ENCODE assay signal across 8 cellular contexts in the genomic region with DNA sequence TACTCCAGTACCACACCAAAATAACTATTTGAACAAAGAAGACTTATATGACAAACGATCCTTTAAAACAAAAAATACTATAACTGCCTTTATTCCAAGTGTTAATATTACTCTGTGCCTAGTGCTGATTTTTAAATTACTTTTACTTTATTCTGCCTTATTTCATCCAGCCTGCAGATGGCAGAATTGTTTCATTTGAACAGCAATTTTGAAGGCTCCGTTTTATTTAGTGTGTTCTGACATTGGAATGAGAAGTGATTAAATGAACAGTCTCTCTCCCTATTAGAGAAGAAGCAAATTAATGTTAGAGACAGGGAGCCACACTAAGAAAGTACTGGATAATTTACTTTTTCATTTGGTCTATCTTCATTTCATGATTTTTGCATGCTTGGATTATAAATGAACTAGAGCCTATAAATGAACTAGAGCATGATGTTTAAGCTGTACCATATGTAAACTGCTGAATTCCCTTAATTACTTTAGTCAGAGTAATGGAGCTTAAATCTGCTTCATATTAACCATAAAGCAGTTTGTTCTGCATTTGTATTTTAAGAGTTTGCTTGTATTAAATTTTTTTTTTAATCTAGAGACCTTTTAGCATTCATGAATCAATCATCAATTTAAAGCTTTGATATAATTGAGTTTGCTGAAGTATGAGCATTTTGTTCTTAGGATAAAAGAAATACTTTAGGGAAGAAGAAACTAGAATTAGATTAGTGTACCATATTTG. TPM values are rescaled to one million over a fixed set of nuclear protein-coding genes. Genes with fewer than 3 reads are reported as not detected.
DNase-seq lines count a peak whose midpoint lies in the region; ATAC-seq, FAIRE-seq and TF ChIP-seq lines count a peak whose summit lies in the region.

No MANE protein-coding gene starts in this region.

- H3K27me3 ChIP-seq in pancreas = no peaks in the 10 kb centered on the region

- no peak overlapping the region for H3K27ac Mint-ChIP-seq in activated naive CD4-positive, alpha-beta T cell treated with anti-CD3 and anti-CD28 coated beads, Interleukin-2, amount 50 U/mL, for 72 hours
- H3K27ac Mint-ChIP-seq in activated naive CD4-positive, alpha-beta T cell treated with anti-CD3 and anti-CD28 coated beads, Interleukin-2, amount 10 ng/mL, durations not matched to agents 7 days and 5 days = no peak overlapping the region

- intact Hi-C loops in pancreas (cut with DNase I) = no loop called here

- peaks cover 7% of the 10 kb centered on the region for H3K4me1 Mint-ChIP-seq in activated naive CD4-positive, alpha-beta T cell treated with anti-CD3 and anti-CD28 coated beads, Interleukin-2, amount 10 ng/mL, durations not matched to agents 7 days and 5 days

- TF ChIP-seq CTCF in fibroblast of mammary gland (conservative IDR thresholded peaks at IDR 0.05; ENCODE audit: control insufficient read depth, insufficient read depth, low read depth, low read length) (peak; percentile 74), pancreas (IDR thresholded peaks at IDR 0.05) (peak; percentile 7 to 54 (median 46))

- ATAC-seq in activated naive CD4-positive, alpha-beta T cell treated with anti-CD3 and anti-CD28 coated beads, Interleukin-2, amount 50 U/mL, for 72 hours = peak; percentile 29 to 40
- ATAC-seq in pancreas (peak; percentile 72 to 86 (median 78)), HG03378 (IDR thresholded peaks at IDR 0.05; ENCODE audit: unreplicated experiment) (no peak), GM18873 (IDR thresholded peaks at IDR 0.05; ENCODE audit: low FRiP score, unreplicated experiment) (no peak)

- H3K4me3 Mint-ChIP-seq in activated naive CD4-positive, alpha-beta T cell treated with anti-CD3 and anti-CD28 coated beads, Interleukin-2, amount 10 ng/mL, durations not matched to agents 7 days and 5 days = no peak overlapping the region

- peak; percentile 87 for FAIRE-seq in pancreas (lab: Jason Lieb, UNC)

- H3K27me3 Mint-ChIP-seq in activated naive CD4-positive, alpha-beta T cell treated with anti-CD3 and anti-CD28 coated beads, Interleukin-2, amount 10 ng/mL, durations not matched to agents 7 days and 5 days = no peaks in the 10 kb centered on the region

- peak in 1 of 2 donors; percentile 14 for DNase-seq in activated naive CD4-positive, alpha-beta T cell treated with anti-CD3 and anti-CD28 coated beads, Interleukin-2, amount 50 U/mL, for 72 hours (ENCODE audit: low spot score in 2 of 2)
- DNase-seq in activated naive CD4-positive, alpha-beta T cell treated with anti-CD3 and anti-CD28 coated beads, Interleukin-2, amount 10 ng/mL, durations not matched to agents 7 days and 5 days = no peak
- DNase-seq in MV-4-11 (lab: John Stamatoyannopoulos, UW) = peak; percentile 49
- peak; percentile 12 to 61 for DNase-seq in SW 1271 (lab: John Stamatoyannopoulos, UW)
- peak; percentile 65 for DNase-seq in fibroblast of mammary gland (ENCODE audit: low read depth)
- DNase-seq in pancreas = no peak

- H3K36me3 ChIP-seq in pancreas = no peaks in the 10 kb centered on the region

- CTCF ChIA-PET in activated naive CD4-positive, alpha-beta T cell treated with anti-CD3 and anti-CD28 coated beads, Interleukin-2, amount 10 ng/mL, durations not matched to agents 7 days and 5 days (lab: Charles Lee) = interaction anchor here (0.6 to 5.7 kb wide), 24 partner anchors 9 to 478 kb away, joined by 3 to 97 read pairs (median 4); partner anchors contain the start of genes APIP and PDHX

- 2% methylated on average over 2 of the region's 2 CpGs for WGBS in pancreas, 2 donors

- H3K27ac ChIP-seq in pancreas = no peak overlapping the region

- peaks cover 22 to 62% (median 50%) of the 10 kb centered on the region in 3 donors for H3K4me1 ChIP-seq in pancreas

- no peak overlapping the region for H3K4me3 ChIP-seq in fibroblast of mammary gland (ENCODE audit: control insufficient read depth, low read depth, low read length)
- H3K4me3 ChIP-seq in pancreas = no peak overlapping the region

- H3K36me3 Mint-ChIP-seq in activated naive CD4-positive, alpha-beta T cell treated with anti-CD3 and anti-CD28 coated beads, Interleukin-2, amount 50 U/mL, for 72 hours = no peaks in the 10 kb centered on the region
- H3K36me3 Mint-ChIP-seq in activated naive CD4-positive, alpha-beta T cell treated with anti-CD3 and anti-CD28 coated beads, Interleukin-2, amount 10 ng/mL, durations not matched to agents 7 days and 5 days = peaks cover 2% of the 10 kb centered on the region

- no peaks in the 10 kb centered on the region for H3K9me3 Mint-ChIP-seq in activated naive CD4-positive, alpha-beta T cell treated with anti-CD3 and anti-CD28 coated beads, Interleukin-2, amount 50 U/mL, for 72 hours
- no peaks in the 10 kb centered on the region for H3K9me3 Mint-ChIP-seq in activated naive CD4-positive, alpha-beta T cell treated with anti-CD3 and anti-CD28 coated beads, Interleukin-2, amount 10 ng/mL, durations not matched to agents 7 days and 5 days

- no peaks in the 10 kb centered on the region for H3K9me3 ChIP-seq in pancreas

RNA-seq across cellular contexts. Expression of gene PDHX, which starts 9.8 kb away (rescaled TPM):
- 10 to 100 TPM; 32.7 to 34.6 TPM for total RNA-seq in activated naive CD4-positive, alpha-beta T cell treated with anti-CD3 and anti-CD28 coated beads, Interleukin-2, amount 50 U/mL, for 72 hours
- 10 to 100 TPM; 11.4 to 21.2 (median 16.7) TPM for total RNA-seq in pancreas
- polyA plus RNA-seq in pancreas = 10 to 100 TPM in 1 of 2 donors, 1 to 10 TPM in 1; 7.2 to 10.9 TPM

RNA-seq across cellular contexts. Expression of gene APIP, which starts 10.1 kb away (rescaled TPM):
- total RNA-seq in activated naive CD4-positive, alpha-beta T cell treated with anti-CD3 and anti-CD28 coated beads, Interleukin-2, amount 50 U/mL, for 72 hours = 10 to 100 TPM; 29.4 to 30.1 TPM
- total RNA-seq in pancreas = 10 to 100 TPM; 12.2 to 14.9 (median 13.9) TPM
- 10 to 100 TPM; 13.5 to 21.4 TPM for polyA plus RNA-seq in pancreas

Comparison
In these comparisons a context has a peak if more than half of its experiments do, and no peak if none do; other contexts are left out.
1. ATAC-seq: peak in activated naive CD4-positive, alpha-beta T cell treated with anti-CD3 and anti-CD28 coated beads, Interleukin-2, amount 50 U/mL, for 72 hours (2 of 2) and pancreas (4 of 4); none in HG03378 (single experiment) and GM18873 (single experiment).
2. DNase-seq: peak in MV-4-11 (single experiment), SW 1271 (2 of 2) and fibroblast of mammary gland (single experiment); none in activated naive CD4-positive, alpha-beta T cell treated with anti-CD3 and anti-CD28 coated beads, Interleukin-2, amount 10 ng/mL, durations not matched to agents 7 days and 5 days (single experiment) and pancreas (0 of 6).